In genomic region chr6:137415127-137415833, GRCh38 we compare ENCODE assay signal across 8 cellular contexts.
DNase-seq lines count a peak whose midpoint lies in the region; ATAC-seq, FAIRE-seq and TF ChIP-seq lines count a peak whose summit lies in the region.

No MANE protein-coding gene starts in this region.

- H3K27ac ChIP-seq in PC-3 (ENCODE audit: low read length) (no peak overlapping the region), foreskin keratinocyte (no peak overlapping the region), suprapubic skin (peak overlapping the region; percentile 23)

- H3K9me3 ChIP-seq in PC-3 (ENCODE audit: low read length) (no peaks in the 10 kb centered on the region), suprapubic skin (no peaks in the 10 kb centered on the region)

- DNase-seq in GM12892 (ENCODE audit: insufficient read length) (peak; percentile 18), PC-3 (peak; percentile 77), foreskin keratinocyte (peak in 1 of 2 donors; percentile 5), non-pigmented ciliary epithelial cell (ENCODE audit: low read depth) (peak; percentile 26), suprapubic skin (ENCODE audit: low spot score in 2 of 2) (no peak), posterior vena cava (ENCODE audit: low spot score) (no peak)
- DNase-seq in activated effector memory CD4-positive, alpha-beta T cell treated with anti-CD3 and anti-CD28 coated beads, Interleukin-2, amount 50 U/mL, for 16 hours, result peak; percentile 83

- no peaks in the 10 kb centered on the region for H4K20me1 ChIP-seq in PC-3 (ENCODE audit: low read length)

- peak; percentile 91 for FAIRE-seq in GM12892 (lab: Jason Lieb, UNC)

- H3K4me1 ChIP-seq in PC-3 (ENCODE audit: insufficient read depth, low read length), result no peaks in the 10 kb centered on the region
- no peaks in the 10 kb centered on the region for H3K4me1 ChIP-seq in foreskin keratinocyte
- H3K4me1 ChIP-seq in suprapubic skin, result peaks cover 17% of the 10 kb centered on the region

- peak overlapping the region; percentile 66 for H3K4me3 ChIP-seq in PC-3 (ENCODE audit: low read length)
- peak overlapping the region; percentile 48 for H3K4me3 ChIP-seq in suprapubic skin

- peak overlapping the region; percentile 84 for H3K4me2 ChIP-seq in PC-3 (ENCODE audit: low read length)

- H3F3A ChIP-seq in PC-3 (ENCODE audit: low read length, unreplicated experiment), result no peaks in the 10 kb centered on the region

- H3K36me3 ChIP-seq in PC-3 (ENCODE audit: low read depth, low read length) (no peaks in the 10 kb centered on the region), suprapubic skin (no peaks in the 10 kb centered on the region)

- no peak for TF ChIP-seq EP300 in suprapubic skin (IDR thresholded peaks at IDR 0.05)

- peak; percentile 75 for TF ChIP-seq CTCF in PC-3 (conservative IDR thresholded peaks at IDR 0.05; ENCODE audit: low read depth, low read length)
- TF ChIP-seq CTCF in foreskin keratinocyte (conservative IDR thresholded peaks at IDR 0.05), result peak; percentile 38
- TF ChIP-seq CTCF in suprapubic skin (IDR thresholded peaks at IDR 0.05), result peak; percentile 2 to 39

- WGBS in suprapubic skin, result 19% methylated on average over 25 of the region's 25 CpGs

- H3K79me2 ChIP-seq in PC-3 (ENCODE audit: low read length), result no peaks in the 10 kb centered on the region

- H3K9ac ChIP-seq in PC-3 (ENCODE audit: low read length), result no peak overlapping the region

- no TSS peak for BruUV-seq in PC-3 (replicated peaks; lab: Mats Ljungman, UMichigan)

- POLR2A ChIA-PET in PC-3 (lab: Charles Lee; ENCODE audit: unreplicated experiment), result no interaction called here

- TF ChIP-seq POLR2A in GM12892 (IDR thresholded peaks at IDR 0.05; ENCODE audit: low read depth, low read length) (no peak), suprapubic skin (IDR thresholded peaks at IDR 0.05) (no peak)

- peak overlapping the region; percentile 90 for H2AFZ ChIP-seq in PC-3 (ENCODE audit: low read length)

- intact Hi-C loops in PC-3 (cut with micrococcal nuclease), result loop anchor here (1.0 to 2.0 kb wide), 3 partner anchors 73 to 338 kb away; no protein-coding TSS in a partner anchor
- intact Hi-C loops in posterior vena cava (cut with DNase I), result no loop called here

- ATAC-seq in HG02852 (IDR thresholded peaks at IDR 0.05; ENCODE audit: unreplicated experiment) (peak; percentile 87), PC-3 (peak; percentile 95), foreskin keratinocyte (peak; percentile 14)

- CTCF ChIA-PET in PC-3 (lab: Charles Lee), result interaction anchor here (0.6 to 1.0 kb wide), 5 partner anchors 9 to 321 kb away, joined by 3 to 5 read pairs (median 4); no protein-coding TSS in a partner anchor

- H3K27me3 ChIP-seq in PC-3 (ENCODE audit: low read length) (peaks cover 15% of the 10 kb centered on the region), foreskin keratinocyte (peaks cover 51% of the 10 kb centered on the region), suprapubic skin (peaks cover 11% of the 10 kb centered on the region)

- no peaks in the 10 kb centered on the region for H3K9me2 ChIP-seq in PC-3 (replicated peaks; ENCODE audit: low read length)

Comparison
In these comparisons a context has a peak if more than half of its experiments do, and no peak if none do; other contexts are left out.
1. DNase-seq: peak in GM12892 (single experiment), PC-3 (single experiment), activated effector memory CD4-positive, alpha-beta T cell treated with anti-CD3 and anti-CD28 coated beads, Interleukin-2, amount 50 U/mL, for 16 hours (single experiment) and non-pigmented ciliary epithelial cell (single experiment); none in suprapubic skin (0 of 2) and posterior vena cava (single experiment).
2. ATAC-seq: peak in every context shown above with its lines; median percentile 95 in PC-3; 87 in HG02852; 14 in foreskin keratinocyte.
3. CTCF ChIP-seq: peak in every context shown above with its lines; median percentile 75 in PC-3; 38 in foreskin keratinocyte; 20 in suprapubic skin.